In the genomic region with DNA sequence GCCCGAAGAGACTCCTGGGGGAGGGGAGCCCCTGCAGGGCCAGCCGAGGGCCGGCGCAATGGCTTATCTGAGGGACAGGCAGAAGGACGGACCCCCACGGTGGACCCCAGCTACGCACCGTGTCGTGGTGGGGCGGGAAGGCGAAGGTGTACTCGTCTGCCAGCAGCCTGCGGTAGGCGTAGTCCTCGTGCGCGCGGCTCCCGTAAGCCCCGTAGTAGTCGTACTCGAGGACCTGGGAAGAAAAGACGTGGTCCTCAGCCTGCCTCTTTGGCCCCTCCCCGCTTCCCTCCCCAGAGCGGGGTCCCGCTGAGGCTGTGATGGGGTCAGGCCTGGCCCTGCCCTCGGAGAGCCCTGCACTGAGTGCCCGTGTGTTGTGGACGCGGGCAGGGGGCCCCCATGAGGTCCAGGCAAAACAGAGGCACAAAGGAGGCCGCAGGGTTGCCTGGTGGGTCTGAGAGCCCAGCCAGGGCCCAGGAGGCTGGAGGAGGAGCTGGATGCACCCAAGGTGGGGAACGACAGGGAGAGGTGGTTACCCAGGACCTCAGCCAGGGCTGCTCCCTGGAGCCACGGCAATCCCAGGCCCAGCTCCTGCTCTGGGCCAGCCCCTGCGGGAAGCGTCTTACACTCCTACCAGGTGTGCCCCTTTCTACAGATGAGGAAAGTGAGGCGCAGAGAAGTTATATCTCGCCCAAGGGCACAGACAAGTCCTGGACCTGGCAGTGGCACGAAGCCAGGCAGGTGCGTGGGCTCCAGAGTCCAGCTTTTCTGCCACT, we compare ENCODE assay signal across 8 cellular contexts. TPM values are rescaled to one million over a fixed set of nuclear protein-coding genes. Genes with fewer than 3 reads are reported as not detected.
DNase-seq lines count a peak whose midpoint lies in the region; ATAC-seq, FAIRE-seq and TF ChIP-seq lines count a peak whose summit lies in the region.

No MANE protein-coding gene starts in this region.

- intact Hi-C loops in CD14-positive monocyte (cut with micrococcal nuclease): no loop called here

- H3K4me3 Mint-ChIP-seq in CD14-positive monocyte (peak overlapping the region in 1 of 2 donors; percentile 83), nephron (peak overlapping the region; percentile 66 to 70 (median 66))
- H3K4me3 Mint-ChIP-seq in T-helper 1 cell treated with Interleukin-12 subunit alpha and Interleukin-12 subunit beta and Interleukin-4 antibody, amounts not matched to agents 30 μg/mL and 1 μg/mL, for 36 hours: peak overlapping the region; percentile 52
- H3K4me3 Mint-ChIP-seq in effector memory CD8-positive, alpha-beta T cell: peak overlapping the region; percentile 70 to 78

- H3K9me3 Mint-ChIP-seq in CD14-positive monocyte (peaks cover 0 to 3% (median 0%) of the 10 kb centered on the region in 7 donors), nephron (no peaks in the 10 kb centered on the region)
- no peaks in the 10 kb centered on the region for H3K9me3 Mint-ChIP-seq in T-helper 1 cell treated with Interleukin-12 subunit alpha and Interleukin-12 subunit beta and Interleukin-4 antibody, amounts not matched to agents 30 μg/mL and 1 μg/mL, for 36 hours
- H3K9me3 Mint-ChIP-seq in effector memory CD8-positive, alpha-beta T cell: no peaks in the 10 kb centered on the region

- H3K36me3 Mint-ChIP-seq in CD14-positive monocyte (no peaks in the 10 kb centered on the region), nephron (ENCODE audit: low read depth) (peaks cover 9% of the 10 kb centered on the region)
- H3K36me3 Mint-ChIP-seq in T-helper 1 cell treated with Interleukin-12 subunit alpha and Interleukin-12 subunit beta and Interleukin-4 antibody, amounts not matched to agents 30 μg/mL and 1 μg/mL, for 36 hours (ENCODE audit: low read depth): no peaks in the 10 kb centered on the region
- H3K36me3 Mint-ChIP-seq in effector memory CD8-positive, alpha-beta T cell (ENCODE audit: insufficient read depth): peaks cover 7% of the 10 kb centered on the region

- H3K4me1 Mint-ChIP-seq in CD14-positive monocyte: peaks cover 5% of the 10 kb centered on the region
- peaks cover 18% of the 10 kb centered on the region for H3K4me1 Mint-ChIP-seq in T-helper 1 cell treated with Interleukin-12 subunit alpha and Interleukin-12 subunit beta and Interleukin-4 antibody, amounts not matched to agents 30 μg/mL and 1 μg/mL, for 36 hours (ENCODE audit: low read depth)
- peaks cover 10 to 23% of the 10 kb centered on the region in 2 donors for H3K4me1 Mint-ChIP-seq in effector memory CD8-positive, alpha-beta T cell (ENCODE audit: low read depth in 2 of 2)
- H3K4me1 Mint-ChIP-seq in nephron: peaks cover 33% of the 10 kb centered on the region

- no peak for ATAC-seq in effector memory CD8-positive, alpha-beta T cell (replicated peaks)
- ATAC-seq in GM21390 (IDR thresholded peaks at IDR 0.05; ENCODE audit: unreplicated experiment): no peak

- H3K9me3 ChIP-seq in MG63: no peaks in the 10 kb centered on the region

- no peaks in the 10 kb centered on the region; the same call in 1 of the 2 replicates for H3K27me3 ChIP-seq in MG63

- no peak overlapping the region for H3K4me3 ChIP-seq in MG63

- TF ChIP-seq CTCF in CD14-positive monocyte (IDR thresholded peaks at IDR 0.05) (no peak), nephron (IDR thresholded peaks at IDR 0.05; ENCODE audit: unreplicated experiment in 3 of 3) (no peak)

- H3K27me3 Mint-ChIP-seq in CD14-positive monocyte (ENCODE audit: low read depth in 3 of 3): peaks cover 24 to 41% (median 26%) of the 10 kb centered on the region in 3 donors
- peaks cover 5% of the 10 kb centered on the region for H3K27me3 Mint-ChIP-seq in T-helper 1 cell treated with Interleukin-12 subunit alpha and Interleukin-12 subunit beta and Interleukin-4 antibody, amounts not matched to agents 30 μg/mL and 1 μg/mL, for 36 hours (ENCODE audit: low read depth)
- H3K27me3 Mint-ChIP-seq in effector memory CD8-positive, alpha-beta T cell: peaks cover 0 to 16% of the 10 kb centered on the region in 2 donors
- peaks cover 5% of the 10 kb centered on the region for H3K27me3 Mint-ChIP-seq in nephron (ENCODE audit: low read depth)

- no peaks in the 10 kb centered on the region for H3K36me3 ChIP-seq in MG63

- DNase-seq in CD14-positive monocyte (ENCODE audit: low spot score): peak; percentile 31
- DNase-seq in effector memory CD8-positive, alpha-beta T cell: no peak
- DNase-seq in SKM-1 treated with dmso at 0.1 percent for 144 hours (lab: John Stamatoyannopoulos, UW; ENCODE audit: unreplicated experiment): no peak
- no peak for DNase-seq in H54 (ENCODE audit: insufficient read length, low spot score)
- no peak for DNase-seq in MG63

- FAIRE-seq in H54 (lab: Jason Lieb, UNC): no peak

- H3K27ac Mint-ChIP-seq in CD14-positive monocyte (no peak overlapping the region), nephron (peak overlapping the region; percentile 31 to 85 (median 48))
- H3K27ac Mint-ChIP-seq in T-helper 1 cell treated with Interleukin-12 subunit alpha and Interleukin-12 subunit beta and Interleukin-4 antibody, amounts not matched to agents 30 μg/mL and 1 μg/mL, for 36 hours: peak overlapping the region; percentile 69
- peak overlapping the region in 1 of 2 donors; percentile 91 for H3K27ac Mint-ChIP-seq in effector memory CD8-positive, alpha-beta T cell

- no peak for TF ChIP-seq POLR2A in H54 (IDR thresholded peaks at IDR 0.05; ENCODE audit: low read depth, low read length)

RNA-seq across cellular contexts. Expression of gene SARDH, which starts 35.2 kb away (rescaled TPM):
- polyA plus RNA-seq in CD14-positive monocyte: not detected
- total RNA-seq in MG63 (2014; rRNA removed; shearing (Covaris generic); ENCODE audit: low replicate concordance): 0.66 TPM in 1 of 2 replicates, not detected in the other

Comparison
In these comparisons a context has a peak if more than half of its experiments do, and no peak if none do; other contexts are left out.
1. H3K27ac Mint-ChIP-seq: peak in T-helper 1 cell treated with Interleukin-12 subunit alpha and Interleukin-12 subunit beta and Interleukin-4 antibody, amounts not matched to agents 30 μg/mL and 1 μg/mL, for 36 hours (single experiment) and nephron (3 of 3); none in CD14-positive monocyte (0 of 7).